In the genomic region with DNA sequence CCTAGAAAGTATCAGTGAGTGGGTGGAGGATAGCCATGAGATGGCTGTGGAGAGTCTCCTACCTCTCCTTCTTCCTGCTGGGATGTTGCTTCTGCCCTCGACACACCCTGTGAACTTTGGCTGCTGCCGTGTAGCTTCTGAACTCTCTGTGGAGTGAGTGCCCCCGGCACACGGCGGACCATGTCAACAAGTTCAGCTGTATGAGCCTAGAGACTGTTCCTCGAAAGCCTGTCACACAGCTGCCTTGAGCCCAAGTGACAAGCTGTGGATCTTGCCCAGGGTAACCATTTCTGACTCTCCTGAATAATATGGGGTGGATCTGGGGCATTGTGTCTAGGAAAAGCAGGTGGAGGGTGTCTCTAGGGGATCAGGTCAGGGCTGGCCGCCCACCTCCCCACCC, we compare ENCODE assay signal across 21 cellular contexts.
A peak's percentile ranks its signal among the peaks of the same experiment; 100 is the strongest.
DNase-seq lines count a peak whose midpoint lies in the region; ATAC-seq and TF ChIP-seq lines count a peak whose summit lies in the region.
"Had no signal": no experiment of that assay in that cellular context is flagged by ENCODE, and none has a peak within 500 bp of the region (broad histone marks: within the 10 kb centered on the region; RNA-seq: fewer than 3 reads in every experiment).

No MANE protein-coding gene starts in this region.

- H3K36me3 Mint-ChIP-seq in activated naive CD8-positive, alpha-beta T cell treated with anti-CD3 and anti-CD28 coated beads, Interleukin-2, amount 50 U/mL, for 24 hours (ENCODE audit: low read depth), result no peaks in the 10 kb centered on the region
- H3K36me3 Mint-ChIP-seq in activated naive CD8-positive, alpha-beta T cell treated with anti-CD3 and anti-CD28 coated beads for 36 hours, result no peaks in the 10 kb centered on the region
- no peaks in the 10 kb centered on the region for H3K36me3 Mint-ChIP-seq in neural crest cell (ENCODE audit: low read depth)
- H3K36me3 Mint-ChIP-seq: activated naive CD8-positive, alpha-beta T cell had no signal

- ATAC-seq in activated naive CD8-positive, alpha-beta T cell treated with anti-CD3 and anti-CD28 coated beads, Interleukin-2, amount 50 U/mL, for 24 hours, result peak; percentile 28
- peak; percentile 85 for ATAC-seq in left ventricle myocardium superior
- no peak for ATAC-seq in HG02973 (IDR thresholded peaks at IDR 0.05; ENCODE audit: unreplicated experiment)
- ATAC-seq: activated CD8-positive, alpha-beta T cell treated with anti-CD3 and anti-CD28 coated beads for 36 hours had no signal

- H3K4me3 ChIP-seq in tibial nerve, result no peak overlapping the region
- H3K4me3 ChIP-seq: lung had no signal

- no peaks in the 10 kb centered on the region for H3K4me1 Mint-ChIP-seq in activated naive CD8-positive, alpha-beta T cell treated with anti-CD3 and anti-CD28 coated beads, Interleukin-2, amount 50 U/mL, for 24 hours
- no peaks in the 10 kb centered on the region for H3K4me1 Mint-ChIP-seq in activated naive CD8-positive, alpha-beta T cell treated with anti-CD3 and anti-CD28 coated beads for 36 hours
- peaks cover 34% of the 10 kb centered on the region for H3K4me1 Mint-ChIP-seq in neural crest cell

- H3K27me3 ChIP-seq in tibial nerve, result no peaks in the 10 kb centered on the region

- TF ChIP-seq CTCF in neural crest cell (conservative IDR thresholded peaks at IDR 0.05), result no peak
- TF ChIP-seq CTCF in tibial nerve (IDR thresholded peaks at IDR 0.05), result no peak

- WGBS in tibial nerve, 2 donors, result 58 to 62% methylated on average over 7 of the region's 7 CpGs

- H3K4me1 ChIP-seq in tibial nerve, result peaks cover 7 to 52% (median 24%) of the 10 kb centered on the region in 4 donors

- intact Hi-C loops in left ventricle myocardium superior (cut with micrococcal nuclease), result no loop called here

- H3K4me3 Mint-ChIP-seq in activated naive CD8-positive, alpha-beta T cell treated with anti-CD3 and anti-CD28 coated beads, Interleukin-2, amount 50 U/mL, for 24 hours, result no peak overlapping the region
- H3K4me3 Mint-ChIP-seq in activated naive CD8-positive, alpha-beta T cell treated with anti-CD3 and anti-CD28 coated beads for 36 hours, result no peak overlapping the region
- H3K4me3 Mint-ChIP-seq in neural crest cell, result no peak overlapping the region
- H3K4me3 Mint-ChIP-seq: activated CD8-positive, alpha-beta T cell treated with anti-CD3 and anti-CD28 coated beads for 36 hours; activated naive CD8-positive, alpha-beta T cell; HFFc6 had no signal

- no peak for TF ChIP-seq POLR2A in tibial nerve (IDR thresholded peaks at IDR 0.05)

- no peaks in the 10 kb centered on the region for H3K9me3 ChIP-seq in tibial nerve

- no peak overlapping the region for H3K27ac Mint-ChIP-seq in activated naive CD8-positive, alpha-beta T cell treated with anti-CD3 and anti-CD28 coated beads, Interleukin-2, amount 50 U/mL, for 24 hours
- H3K27ac Mint-ChIP-seq in activated naive CD8-positive, alpha-beta T cell treated with anti-CD3 and anti-CD28 coated beads for 36 hours, result no peak overlapping the region
- peak overlapping the region; percentile 39 for H3K27ac Mint-ChIP-seq in neural crest cell (ENCODE audit: unreplicated experiment)
- H3K27ac Mint-ChIP-seq: activated CD8-positive, alpha-beta T cell treated with anti-CD3 and anti-CD28 coated beads for 36 hours; activated naive CD8-positive, alpha-beta T cell; HFFc6 had no signal

- DNase-seq in activated naive CD8-positive, alpha-beta T cell treated with anti-CD3 and anti-CD28 coated beads, Interleukin-2, amount 50 U/mL, for 24 hours, result no peak
- DNase-seq in activated naive CD8-positive, alpha-beta T cell treated with anti-CD3 and anti-CD28 coated beads for 36 hours, result no peak
- DNase-seq in left ventricle myocardium superior, result peak; percentile 55
- no peak for DNase-seq in neural crest cell (ENCODE audit: low read depth, low spot score)
- DNase-seq in tibial nerve (ENCODE audit: low spot score in 2 of 2), result no peak
- no peak for DNase-seq in stimulated activated naive CD4-positive, alpha-beta T cell treated with Interleukin-2 at 50 U/mL for 16 hours (lab: John Stamatoyannopoulos, UW)
- no peak for DNase-seq in superior temporal gyrus (ENCODE audit: extremely low spot score)
- DNase-seq: 8988T; activated CD4-positive, CD25-positive, alpha-beta regulatory T cell; activated CD8-positive, alpha-beta T cell treated with anti-CD3 and anti-CD28 coated beads for 36 hours; activated T-cell treated with anti-CD3 and anti-CD28 coated beads, Interleukin-2, amount 50 U/mL, for 48 hours; HFFc6; NCI-H1048; NCI-H2081; NCI-H524; stimulated activated CD4-positive, alpha-beta T cell treated with anti-CD3 and anti-CD28 coated beads, Interleukin-2, amount 100 ng/mL, for 24 hours; T-helper 2 cell had no signal

- peak overlapping the region in 3 of 4 donors; percentile 49 to 77 (median 58) for H3K27ac ChIP-seq in tibial nerve
- H3K27ac ChIP-seq: KMS-11 had no signal

- no peak for TF ChIP-seq EP300 in tibial nerve (IDR thresholded peaks at IDR 0.05)

- H3K36me3 ChIP-seq in tibial nerve, result no peaks in the 10 kb centered on the region

- H3K9me3 Mint-ChIP-seq in activated naive CD8-positive, alpha-beta T cell treated with anti-CD3 and anti-CD28 coated beads, Interleukin-2, amount 50 U/mL, for 24 hours, result no peaks in the 10 kb centered on the region
- H3K9me3 Mint-ChIP-seq in activated naive CD8-positive, alpha-beta T cell treated with anti-CD3 and anti-CD28 coated beads for 36 hours, result no peaks in the 10 kb centered on the region
- peaks cover 4% of the 10 kb centered on the region for H3K9me3 Mint-ChIP-seq in neural crest cell
- H3K9me3 Mint-ChIP-seq: activated CD8-positive, alpha-beta T cell treated with anti-CD3 and anti-CD28 coated beads for 36 hours; HFFc6 had no signal

- H3K27me3 Mint-ChIP-seq in activated naive CD8-positive, alpha-beta T cell treated with anti-CD3 and anti-CD28 coated beads, Interleukin-2, amount 50 U/mL, for 24 hours, result peaks cover 17% of the 10 kb centered on the region
- H3K27me3 Mint-ChIP-seq in activated naive CD8-positive, alpha-beta T cell treated with anti-CD3 and anti-CD28 coated beads for 36 hours, result peaks cover 12% of the 10 kb centered on the region
- H3K27me3 Mint-ChIP-seq in neural crest cell (ENCODE audit: low read depth), result no peaks in the 10 kb centered on the region
